In the genomic region with DNA sequence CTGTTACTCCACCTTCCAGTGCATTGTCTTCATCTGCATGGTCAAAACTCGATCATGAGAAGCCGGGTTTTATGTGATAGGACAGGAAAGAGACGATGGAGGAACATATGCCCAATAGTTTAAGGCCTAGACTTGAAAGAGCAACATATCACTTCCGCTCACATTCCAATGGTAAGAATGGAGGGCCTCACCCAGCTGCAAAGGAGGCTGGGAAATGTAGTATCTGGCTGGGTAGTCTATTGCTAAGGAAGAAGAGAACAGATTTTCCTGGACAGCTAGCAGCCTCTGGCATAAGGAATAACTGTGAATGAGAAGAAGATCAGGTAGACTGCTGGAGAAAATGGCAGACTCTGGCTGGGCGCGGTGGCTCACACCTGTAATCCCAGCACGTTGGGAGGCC, we compare ENCODE assay signal across 20 cellular contexts. TPM values are rescaled to one million over a fixed set of nuclear protein-coding genes. Genes with fewer than 3 reads are reported as not detected.
"Had no signal": no experiment of that assay in that cellular context is flagged by ENCODE, and none has a peak within 500 bp of the region (broad histone marks: within the 10 kb centered on the region; RNA-seq: fewer than 3 reads in every experiment).

No MANE protein-coding gene starts in this region.

- H3K4me3 ChIP-seq: esophagus squamous epithelium, lung, pancreas, tibial artery, upper lobe of left lung, uterus had no signal

- FAIRE-seq: keratinocyte, pancreas had no signal

- H3K9me3 ChIP-seq: esophagus squamous epithelium, pancreas, tibial artery, upper lobe of left lung, uterus had no signal

- H3K27ac ChIP-seq: esophagus squamous epithelium, pancreas, tibial artery, upper lobe of left lung, uterus had no signal

- H3K4me1 ChIP-seq: esophagus squamous epithelium, pancreas, tibial artery, uterus had no signal

- DNase-seq: esophagus squamous epithelium; foreskin fibroblast; immature natural killer cell; left ventricle myocardium superior; mesenchymal stem cell; naive B cell; occipital lobe; pancreas; right cardiac atrium; stimulated activated CD4-positive, alpha-beta T cell treated with anti-CD3 and anti-CD28 coated beads, Interleukin-4, amount 100 ng/mL, for 1 hour; stimulated activated CD8-positive, alpha-beta memory T cell treated with anti-CD3 and anti-CD28 coated beads, Interleukin-4, amount 100 ng/mL, for 48 hours; tibial artery; upper lobe of left lung; uterus had no signal

- H3K27me3 ChIP-seq: esophagus squamous epithelium, pancreas, tibial artery, upper lobe of left lung, uterus had no signal

- ATAC-seq: left ventricle myocardium superior; pancreas; right cardiac atrium; stimulated activated effector memory CD8-positive, alpha-beta T cell treated with anti-CD3 and anti-CD28 coated beads, Interleukin-12 subunit alpha, Interleukin-12 subunit beta, amount 100 ng/mL, for 72 hours had no signal

- H3K36me3 ChIP-seq: pancreas, upper lobe of left lung, uterus had no signal

RNA-seq across cellular contexts. Expression of a gene that starts 44.6 kb away (rescaled TPM):
- total RNA-seq: epithelial cell of proximal tubule, esophagus squamous epithelium, lung, upper lobe of left lung had no signal
- polyA plus RNA-seq: immature natural killer cell, keratinocyte had no signal

RNA-seq across cellular contexts. Expression of a gene that starts 45.1 kb away (rescaled TPM):
- total RNA-seq: epithelial cell of proximal tubule, esophagus squamous epithelium, left ventricle myocardium superior, lung, occipital lobe, pancreas, progenitor cell of endocrine pancreas, right cardiac atrium, temporal lobe, upper lobe of left lung, uterus had no signal
- polyA plus RNA-seq: immature natural killer cell, keratinocyte, lung, pancreas, right cardiac atrium had no signal
